ENCODE assay signal across 1 cellular context in the genomic region with DNA sequence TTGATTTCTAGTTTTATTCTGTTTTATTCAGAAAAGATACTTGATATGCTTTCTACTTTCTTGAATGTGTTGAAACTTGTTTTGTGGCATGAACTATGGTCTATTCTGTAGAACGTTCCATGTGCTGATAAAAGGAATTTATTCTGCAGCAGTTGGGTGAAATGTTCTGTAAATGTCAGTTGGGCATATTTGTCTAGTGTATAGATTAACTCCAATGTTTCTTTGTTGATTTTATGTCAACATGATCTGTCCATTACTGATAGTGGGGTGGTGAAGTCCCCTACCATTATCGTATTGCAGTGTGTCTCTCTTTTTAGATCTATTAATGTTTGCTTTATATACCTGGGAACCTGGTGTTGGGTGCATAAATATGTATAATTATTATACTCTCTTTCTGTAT.
TF ChIP-seq lines count a peak whose summit lies in the region.

No MANE protein-coding gene starts in this region.

TF ChIP-seq in HepG2, 621 proteins besides CTCF, POLR2A, EP300 and RAD21 (continued from another document):
- TF ChIP-seq CREM (IDR thresholded peaks at IDR 0.05) (peak; percentile 41), CREM (CRISPR knock-in tag; IDR thresholded peaks at IDR 0.05) (no peak), PPARG (CRISPR knock-in tag; conservative IDR thresholded peaks at IDR 0.05) (0 out of 2 replicates have a peak, but pooled peaks have one; percentile 28), KAT7 (CRISPR knock-in tag; IDR thresholded peaks at IDR 0.05; ENCODE audit: borderline replicate concordance) (no peak), WIZ (CRISPR knock-in tag; IDR thresholded peaks at IDR 0.05) (no peak), ZNF256 (CRISPR knock-in tag; conservative IDR thresholded peaks at IDR 0.05) (no peak), NFIC (IDR thresholded peaks at IDR 0.05; ENCODE audit: low read length) (0 out of 2 replicates have a peak, but pooled peaks have one; percentile 25), ZNF143 (CRISPR knock-in tag; IDR thresholded peaks at IDR 0.05) (no peak), HOXA7 (CRISPR knock-in tag; IDR thresholded peaks at IDR 0.05) (no peak), SOX13 (IDR thresholded peaks at IDR 0.05) (no peak), SOX13 (CRISPR knock-in tag; conservative IDR thresholded peaks at IDR 0.05 in 1 of 2, IDR thresholded peaks at IDR 0.05 in 1 of 2) (peak in 1 of 2 experiments; percentile 44; a peak in 2 of 4 replicates), SNRNP70 (IDR thresholded peaks at IDR 0.05; ENCODE audit: low read depth, low read length) (no peak), ZNF850 (CRISPR knock-in tag; conservative IDR thresholded peaks at IDR 0.05) (no peak), ZNF558 (CRISPR knock-in tag; IDR thresholded peaks at IDR 0.05; ENCODE audit: borderline replicate concordance) (no peak), DPF2 (CRISPR knock-in tag; IDR thresholded peaks at IDR 0.05; ENCODE audit: borderline replicate concordance, low read depth) (peak; percentile 36; the same call in 1 of the 2 replicates), MTF2 (CRISPR knock-in tag; IDR thresholded peaks at IDR 0.05; ENCODE audit: borderline replicate concordance) (no peak), ZNF883 (CRISPR knock-in tag; IDR thresholded peaks at IDR 0.05; ENCODE audit: not compliant biosample characterization) (no peak), GATAD2A (CRISPR knock-in tag; IDR thresholded peaks at IDR 0.05) (0 out of 2 replicates have a peak, but pooled peaks have one; percentile 27), TCF7 (IDR thresholded peaks at IDR 0.05; ENCODE audit: low read depth) (peak; percentile 19; the same call in 1 of the 2 replicates), ASH2L (IDR thresholded peaks at IDR 0.05; ENCODE audit: insufficient read length, low read depth, low read length) (peak; percentile 42), TAF1 (CRISPR knock-in tag; IDR thresholded peaks at IDR 0.05) (no peak)
- TF ChIP-seq, protein P1, sequence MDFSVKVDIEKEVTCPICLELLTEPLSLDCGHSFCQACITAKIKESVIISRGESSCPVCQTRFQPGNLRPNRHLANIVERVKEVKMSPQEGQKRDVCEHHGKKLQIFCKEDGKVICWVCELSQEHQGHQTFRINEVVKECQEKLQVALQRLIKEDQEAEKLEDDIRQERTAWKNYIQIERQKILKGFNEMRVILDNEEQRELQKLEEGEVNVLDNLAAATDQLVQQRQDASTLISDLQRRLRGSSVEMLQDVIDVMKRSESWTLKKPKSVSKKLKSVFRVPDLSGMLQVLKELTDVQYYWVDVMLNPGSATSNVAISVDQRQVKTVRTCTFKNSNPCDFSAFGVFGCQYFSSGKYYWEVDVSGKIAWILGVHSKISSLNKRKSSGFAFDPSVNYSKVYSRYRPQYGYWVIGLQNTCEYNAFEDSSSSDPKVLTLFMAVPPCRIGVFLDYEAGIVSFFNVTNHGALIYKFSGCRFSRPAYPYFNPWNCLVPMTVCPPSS (IDR thresholded peaks at IDR 0.05): no peak
- TF ChIP-seq, protein P2, sequence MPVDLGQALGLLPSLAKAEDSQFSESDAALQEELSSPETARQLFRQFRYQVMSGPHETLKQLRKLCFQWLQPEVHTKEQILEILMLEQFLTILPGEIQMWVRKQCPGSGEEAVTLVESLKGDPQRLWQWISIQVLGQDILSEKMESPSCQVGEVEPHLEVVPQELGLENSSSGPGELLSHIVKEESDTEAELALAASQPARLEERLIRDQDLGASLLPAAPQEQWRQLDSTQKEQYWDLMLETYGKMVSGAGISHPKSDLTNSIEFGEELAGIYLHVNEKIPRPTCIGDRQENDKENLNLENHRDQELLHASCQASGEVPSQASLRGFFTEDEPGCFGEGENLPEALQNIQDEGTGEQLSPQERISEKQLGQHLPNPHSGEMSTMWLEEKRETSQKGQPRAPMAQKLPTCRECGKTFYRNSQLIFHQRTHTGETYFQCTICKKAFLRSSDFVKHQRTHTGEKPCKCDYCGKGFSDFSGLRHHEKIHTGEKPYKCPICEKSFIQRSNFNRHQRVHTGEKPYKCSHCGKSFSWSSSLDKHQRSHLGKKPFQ (CRISPR knock-in tag; IDR thresholded peaks at IDR 0.05; ENCODE audit: insufficient replicate concordance): no peak
- TF ChIP-seq, protein P3, sequence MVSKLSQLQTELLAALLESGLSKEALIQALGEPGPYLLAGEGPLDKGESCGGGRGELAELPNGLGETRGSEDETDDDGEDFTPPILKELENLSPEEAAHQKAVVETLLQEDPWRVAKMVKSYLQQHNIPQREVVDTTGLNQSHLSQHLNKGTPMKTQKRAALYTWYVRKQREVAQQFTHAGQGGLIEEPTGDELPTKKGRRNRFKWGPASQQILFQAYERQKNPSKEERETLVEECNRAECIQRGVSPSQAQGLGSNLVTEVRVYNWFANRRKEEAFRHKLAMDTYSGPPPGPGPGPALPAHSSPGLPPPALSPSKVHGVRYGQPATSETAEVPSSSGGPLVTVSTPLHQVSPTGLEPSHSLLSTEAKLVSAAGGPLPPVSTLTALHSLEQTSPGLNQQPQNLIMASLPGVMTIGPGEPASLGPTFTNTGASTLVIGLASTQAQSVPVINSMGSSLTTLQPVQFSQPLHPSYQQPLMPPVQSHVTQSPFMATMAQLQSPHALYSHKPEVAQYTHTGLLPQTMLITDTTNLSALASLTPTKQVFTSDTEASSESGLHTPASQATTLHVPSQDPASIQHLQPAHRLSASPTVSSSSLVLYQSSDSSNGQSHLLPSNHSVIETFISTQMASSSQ (IDR thresholded peaks at IDR 0.05; ENCODE audit: low read depth): peak; percentile 61
- TF ChIP-seq, protein P3 (CRISPR knock-in tag; IDR thresholded peaks at IDR 0.05; ENCODE audit: borderline replicate concordance): no peak
- TF ChIP-seq, protein P4, sequence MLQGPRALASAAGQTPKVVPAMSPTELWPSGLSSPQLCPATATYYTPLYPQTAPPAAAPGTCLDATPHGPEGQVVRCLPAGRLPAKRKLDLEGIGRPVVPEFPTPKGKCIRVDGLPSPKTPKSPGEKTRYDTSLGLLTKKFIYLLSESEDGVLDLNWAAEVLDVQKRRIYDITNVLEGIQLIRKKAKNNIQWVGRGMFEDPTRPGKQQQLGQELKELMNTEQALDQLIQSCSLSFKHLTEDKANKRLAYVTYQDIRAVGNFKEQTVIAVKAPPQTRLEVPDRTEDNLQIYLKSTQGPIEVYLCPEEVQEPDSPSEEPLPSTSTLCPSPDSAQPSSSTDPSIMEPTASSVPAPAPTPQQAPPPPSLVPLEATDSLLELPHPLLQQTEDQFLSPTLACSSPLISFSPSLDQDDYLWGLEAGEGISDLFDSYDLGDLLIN (CRISPR knock-in tag; IDR thresholded peaks at IDR 0.05; ENCODE audit: borderline replicate concordance): no peak
- TF ChIP-seq, protein P5, sequence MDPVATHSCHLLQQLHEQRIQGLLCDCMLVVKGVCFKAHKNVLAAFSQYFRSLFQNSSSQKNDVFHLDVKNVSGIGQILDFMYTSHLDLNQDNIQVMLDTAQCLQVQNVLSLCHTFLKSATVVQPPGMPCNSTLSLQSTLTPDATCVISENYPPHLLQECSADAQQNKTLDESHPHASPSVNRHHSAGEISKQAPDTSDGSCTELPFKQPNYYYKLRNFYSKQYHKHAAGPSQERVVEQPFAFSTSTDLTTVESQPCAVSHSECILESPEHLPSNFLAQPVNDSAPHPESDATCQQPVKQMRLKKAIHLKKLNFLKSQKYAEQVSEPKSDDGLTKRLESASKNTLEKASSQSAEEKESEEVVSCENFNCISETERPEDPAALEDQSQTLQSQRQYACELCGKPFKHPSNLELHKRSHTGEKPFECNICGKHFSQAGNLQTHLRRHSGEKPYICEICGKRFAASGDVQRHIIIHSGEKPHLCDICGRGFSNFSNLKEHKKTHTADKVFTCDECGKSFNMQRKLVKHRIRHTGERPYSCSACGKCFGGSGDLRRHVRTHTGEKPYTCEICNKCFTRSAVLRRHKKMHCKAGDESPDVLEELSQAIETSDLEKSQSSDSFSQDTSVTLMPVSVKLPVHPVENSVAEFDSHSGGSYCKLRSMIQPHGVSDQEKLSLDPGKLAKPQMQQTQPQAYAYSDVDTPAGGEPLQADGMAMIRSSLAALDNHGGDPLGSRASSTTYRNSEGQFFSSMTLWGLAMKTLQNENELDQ (CRISPR knock-in tag; IDR thresholded peaks at IDR 0.05; ENCODE audit: borderline replicate concordance): no peak
- TF ChIP-seq, protein P6, sequence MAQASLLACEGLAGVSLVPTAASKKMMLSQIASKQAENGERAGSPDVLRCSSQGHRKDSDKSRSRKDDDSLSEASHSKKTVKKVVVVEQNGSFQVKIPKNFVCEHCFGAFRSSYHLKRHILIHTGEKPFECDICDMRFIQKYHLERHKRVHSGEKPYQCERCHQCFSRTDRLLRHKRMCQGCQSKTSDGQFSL (CRISPR knock-in tag; IDR thresholded peaks at IDR 0.05): no peak
- TF ChIP-seq, protein P7, sequence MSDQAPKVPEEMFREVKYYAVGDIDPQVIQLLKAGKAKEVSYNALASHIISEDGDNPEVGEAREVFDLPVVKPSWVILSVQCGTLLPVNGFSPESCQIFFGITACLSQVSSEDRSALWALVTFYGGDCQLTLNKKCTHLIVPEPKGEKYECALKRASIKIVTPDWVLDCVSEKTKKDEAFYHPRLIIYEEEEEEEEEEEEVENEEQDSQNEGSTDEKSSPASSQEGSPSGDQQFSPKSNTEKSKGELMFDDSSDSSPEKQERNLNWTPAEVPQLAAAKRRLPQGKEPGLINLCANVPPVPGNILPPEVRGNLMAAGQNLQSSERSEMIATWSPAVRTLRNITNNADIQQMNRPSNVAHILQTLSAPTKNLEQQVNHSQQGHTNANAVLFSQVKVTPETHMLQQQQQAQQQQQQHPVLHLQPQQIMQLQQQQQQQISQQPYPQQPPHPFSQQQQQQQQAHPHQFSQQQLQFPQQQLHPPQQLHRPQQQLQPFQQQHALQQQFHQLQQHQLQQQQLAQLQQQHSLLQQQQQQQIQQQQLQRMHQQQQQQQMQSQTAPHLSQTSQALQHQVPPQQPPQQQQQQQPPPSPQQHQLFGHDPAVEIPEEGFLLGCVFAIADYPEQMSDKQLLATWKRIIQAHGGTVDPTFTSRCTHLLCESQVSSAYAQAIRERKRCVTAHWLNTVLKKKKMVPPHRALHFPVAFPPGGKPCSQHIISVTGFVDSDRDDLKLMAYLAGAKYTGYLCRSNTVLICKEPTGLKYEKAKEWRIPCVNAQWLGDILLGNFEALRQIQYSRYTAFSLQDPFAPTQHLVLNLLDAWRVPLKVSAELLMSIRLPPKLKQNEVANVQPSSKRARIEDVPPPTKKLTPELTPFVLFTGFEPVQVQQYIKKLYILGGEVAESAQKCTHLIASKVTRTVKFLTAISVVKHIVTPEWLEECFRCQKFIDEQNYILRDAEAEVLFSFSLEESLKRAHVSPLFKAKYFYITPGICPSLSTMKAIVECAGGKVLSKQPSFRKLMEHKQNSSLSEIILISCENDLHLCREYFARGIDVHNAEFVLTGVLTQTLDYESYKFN (CRISPR knock-in tag; conservative IDR thresholded peaks at IDR 0.05): peak; percentile 82
